23 cellular contexts compared by ENCODE assay signal in genomic region chr9:136823136-136824046, GRCh38. TPM values are rescaled to one million over a fixed set of nuclear protein-coding genes. Genes with fewer than 3 reads are reported as not detected.
A peak's percentile ranks its signal among the peaks of the same experiment; 100 is the strongest.
DNase-seq lines count a peak whose midpoint lies in the region; ATAC-seq, FAIRE-seq and TF ChIP-seq lines count a peak whose summit lies in the region.
"Had no signal": no experiment of that assay in that cellular context is flagged by ENCODE, and none has a peak within 500 bp of the region (broad histone marks: within the 10 kb centered on the region; RNA-seq: fewer than 3 reads in every experiment).

No MANE protein-coding gene starts in this region.

- no peak overlapping the region for H3K18ac ChIP-seq in H1 (ENCODE audit: extremely low read depth, low read length)

- H3K36me3 Mint-ChIP-seq in CD4-positive, alpha-beta T cell (ENCODE audit: low read depth), result peaks cover 9% of the 10 kb centered on the region

- ATAC-seq in heart left ventricle (no peak), left lobe of liver (no peak)
- ATAC-seq in CD4-positive, alpha-beta T cell (ENCODE audit: poor library complexity), result no peak
- ATAC-seq: activated CD4-positive, CD25-positive, alpha-beta regulatory T cell treated with anti-CD3 and anti-CD28 coated beads, Interleukin-2, amount 50 U/mL, for 24 hours; activated naive CD8-positive, alpha-beta T cell treated with anti-CD3 and anti-CD28 coated beads, Interleukin-2, amount 50 U/mL, for 24 hours; left lung; naive thymus-derived CD8-positive, alpha-beta T cell; stimulated activated naive B cell treated with anti-CD40 and anti-IgM and Interleukin-4, amounts not matched to agents 10 μg/mL and 1 μg/mL and 100 μg/mL, for 72 hours had no signal

- peaks cover 0 to 11% of the 10 kb centered on the region in 2 experiments; a peak in 2 of 4 replicates for H3K79me2 ChIP-seq in H1 (ENCODE audit: control insufficient read depth in 1 of 2, insufficient read depth in 2 of 2, low read length in 2 of 2)
- H3K79me2 ChIP-seq: parathyroid adenoma had no signal

- no peak overlapping the region for H2AFZ ChIP-seq in H1 (ENCODE audit: low read length)
- H2AFZ ChIP-seq: parathyroid adenoma had no signal

- no peak overlapping the region for H2BK15ac ChIP-seq in H1 (ENCODE audit: low read length)

- H3K23me2 ChIP-seq in H1 (ENCODE audit: low read depth, low read length), result peaks cover 7% of the 10 kb centered on the region

- H3K4me2 ChIP-seq in H1 (ENCODE audit: insufficient read depth in 1 of 2, low read depth in 2 of 2, low read length in 2 of 2), result no peak overlapping the region
- H3K4me2 ChIP-seq: BLaER1 treated with 17β-estradiol and CSF1 and Interleukin-3, amounts not matched to agents 10 nM and 100 nM had no signal

- peaks cover 8% of the 10 kb centered on the region for H3K4me1 Mint-ChIP-seq in CD4-positive, alpha-beta T cell (ENCODE audit: low read depth)

- peaks cover 0 to 18% (median 11%) of the 10 kb centered on the region in 12 donors for H3K4me1 ChIP-seq in heart left ventricle
- H3K4me1 ChIP-seq in H1 (replicated peaks in 1 of 4; ENCODE audit: control insufficient read depth in 3 of 4, insufficient read depth in 4 of 4, low read length in 3 of 4), result peaks cover 0 to 11% (median 5%) of the 10 kb centered on the region in 4 experiments; a peak in 4 of 7 replicates
- H3K4me1 ChIP-seq: BLaER1 treated with 17β-estradiol and CSF1 and Interleukin-3, amounts not matched to agents 10 nM and 100 nM; parathyroid adenoma; right lobe of liver had no signal

- H3K36me3 ChIP-seq in heart left ventricle, result peaks cover 0 to 51% (median 41%) of the 10 kb centered on the region in 9 donors
- H3K36me3 ChIP-seq in H1 (ENCODE audit: control insufficient read depth in 2 of 4, insufficient read depth in 4 of 4, low read length in 3 of 4), result peaks cover 8 to 23% (median 17%) of the 10 kb centered on the region in 4 experiments; a peak in 7 of 8 replicates

- peak in 3 of 5 donors; percentile 16 to 49 (median 22) for DNase-seq in heart left ventricle
- DNase-seq in cardiac septum (ENCODE audit: low spot score), result no peak
- DNase-seq in NCI-H510A (lab: John Stamatoyannopoulos, UW), result peak; percentile 76
- no peak for DNase-seq in H1 (ENCODE audit: low read depth in 1 of 2, low spot score in 2 of 2)
- DNase-seq in left lobe of liver (ENCODE audit: low spot score), result no peak
- no peak for DNase-seq in coronary artery (ENCODE audit: low spot score)
- DNase-seq in CD4-positive, alpha-beta T cell, result no peak
- DNase-seq: activated CD4-positive, alpha-beta memory T cell treated with anti-CD3 and anti-CD28 coated beads for 36 hours; activated naive CD8-positive, alpha-beta T cell treated with anti-CD3 and anti-CD28 coated beads, Interleukin-2, amount 50 U/mL, for 24 hours; effector CD4-positive, alpha-beta T cell; erythroblast; foreskin fibroblast; NCI-H2029 treated with DMSO at 0.1 percent for 48 hours; NCI-H524; stimulated activated CD4-positive, alpha-beta T cell treated with anti-CD3 and anti-CD28 coated beads, Interleukin-12 subunit alpha, Interleukin-12 subunit beta, amount 100 ng/mL, for 4 hours; stimulated activated CD4-positive, alpha-beta T cell treated with anti-CD3 and anti-CD28 coated beads, Interleukin-4, amount 100 ng/mL, for 24 hours; stimulated activated naive B cell treated with anti-CD40 and anti-IgM and Interleukin-4, amounts not matched to agents 10 μg/mL and 1 μg/mL and 100 μg/mL, for 72 hours had no signal

- H3K27ac ChIP-seq in heart left ventricle (no peak overlapping the region), H1 (ENCODE audit: low read depth, low read length) (no peak overlapping the region), coronary artery (no peak overlapping the region)
- no peak overlapping the region for H3K27ac ChIP-seq in CD4-positive, alpha-beta T cell (ENCODE audit: low read depth, low read length)
- H3K27ac ChIP-seq: BLaER1 treated with 17β-estradiol and CSF1 and Interleukin-3, amounts not matched to agents 10 nM and 100 nM; left lung; parathyroid adenoma; right lobe of liver had no signal

- FAIRE-seq in H1 (lab: Jason Lieb, UNC), result no peak

- H3K27ac Mint-ChIP-seq in CD4-positive, alpha-beta T cell, result no peak overlapping the region
- H3K27ac Mint-ChIP-seq: activated CD4-positive, alpha-beta memory T cell treated with anti-CD3 and anti-CD28 coated beads for 36 hours; activated naive CD8-positive, alpha-beta T cell treated with anti-CD3 and anti-CD28 coated beads, Interleukin-2, amount 50 U/mL, for 24 hours; naive thymus-derived CD8-positive, alpha-beta T cell; stimulated activated naive B cell treated with anti-CD40 and anti-IgM and Interleukin-4, amounts not matched to agents 10 μg/mL and 1 μg/mL and 100 μg/mL, for 72 hours had no signal

- H2BK12ac ChIP-seq in H1 (ENCODE audit: low read depth, low read length), result no peak overlapping the region

- H4K91ac ChIP-seq in H1 (replicated peaks; ENCODE audit: insufficient read length, low read length), result no peak overlapping the region

- peaks cover 12% of the 10 kb centered on the region for H3K79me1 ChIP-seq in H1 (ENCODE audit: low read depth, low read length)

- POLR2A ChIA-PET in H1 (lab: Charles Lee; ENCODE audit: partially characterized antibody), result interaction anchor here (1.5 to 10.8 kb wide), 5 partner anchors 10 to 24 kb away, joined by 5 to 96 read pairs (median 21); partner anchors contain the start of genes AJM1 and RABL6
- POLR2A ChIA-PET in CD4-positive, alpha-beta T cell (lab: Charles Lee), result no interaction called here

- H4K5ac ChIP-seq in H1 (ENCODE audit: insufficient read length, low read depth, low read length), result no peak overlapping the region

- CTCF ChIA-PET in H1 (lab: Charles Lee; ENCODE audit: partially characterized antibody), result interaction anchor here (0.6 to 17.4 kb wide), 10 partner anchors 12 to 411 kb away, joined by 3 to 131 read pairs (median 4); partner anchors contain the start of gene AJM1
- CTCF ChIA-PET in CD4-positive, alpha-beta T cell (lab: Charles Lee), result no interaction called here

- peak overlapping the region; percentile 0; the same call in 1 of the 2 replicates for H4K8ac ChIP-seq in H1 (ENCODE audit: extremely low read depth, insufficient read depth, low read length)

- TF ChIP-seq POLR2A in heart left ventricle (IDR thresholded peaks at IDR 0.05) (no peak), H1 (IDR thresholded peaks at IDR 0.05; ENCODE audit: control extremely low read depth in 1 of 2, low read depth in 2 of 2, low read length in 2 of 2) (no peak)

- TF ChIP-seq CTCF in heart left ventricle (IDR thresholded peaks at IDR 0.05) (no peak), H1 (IDR thresholded peaks at IDR 0.05; ENCODE audit: control extremely low read depth in 1 of 3, insufficient read depth in 1 of 3, low read depth in 1 of 3, low read length in 3 of 3) (no peak), coronary artery (IDR thresholded peaks at IDR 0.05) (no peak)
- TF ChIP-seq CTCF in CD4-positive, alpha-beta T cell (IDR thresholded peaks at IDR 0.05), result no peak

- H3K4ac ChIP-seq in H1 (replicated peaks; ENCODE audit: insufficient read length, low read depth, low read length), result no peak overlapping the region

- H3K4me3 ChIP-seq in heart left ventricle, result no peak overlapping the region
- H3K4me3 ChIP-seq in H1 (ENCODE audit: extremely low read depth in 1 of 4, insufficient read depth in 2 of 4, low read depth in 3 of 4, low read length in 4 of 4), result no peak overlapping the region
- H3K4me3 ChIP-seq in coronary artery, result no peak overlapping the region
- H3K4me3 ChIP-seq: BLaER1 treated with 17β-estradiol and CSF1 and Interleukin-3, amounts not matched to agents 10 nM and 100 nM; left lung; right lobe of liver had no signal

- 90 to 93% (median 90%) methylated on average over 29 to 30 of the region's 30 CpGs for WGBS in heart left ventricle, 4 donors
- WGBS in H1 (ENCODE audit: extremely low coverage in 1 of 2, insufficient coverage in 1 of 2, insufficient read length in 1 of 2, insufficient replicate concordance in 2 of 2, low coverage in 1 of 2, low lambda C conversion rate in 2 of 2, missing lambda C conversion rate in 1 of 2), 2 experiments, result 92% methylated on average over 28 of the region's 30 CpGs; no CpG with 5 or more reads in 1 of the 2 experiments

- H3K4me3 Mint-ChIP-seq in CD4-positive, alpha-beta T cell, result no peak overlapping the region
- H3K4me3 Mint-ChIP-seq: activated CD4-positive, alpha-beta memory T cell treated with anti-CD3 and anti-CD28 coated beads for 36 hours; activated naive CD8-positive, alpha-beta T cell treated with anti-CD3 and anti-CD28 coated beads, Interleukin-2, amount 50 U/mL, for 24 hours; naive thymus-derived CD8-positive, alpha-beta T cell; stimulated activated naive B cell treated with anti-CD40 and anti-IgM and Interleukin-4, amounts not matched to agents 10 μg/mL and 1 μg/mL and 100 μg/mL, for 72 hours had no signal

- no peak overlapping the region for H3K23ac ChIP-seq in H1 (ENCODE audit: insufficient read length)

- H3K27me3 ChIP-seq in heart left ventricle (no peaks in the 10 kb centered on the region), H1 (replicated peaks in 1 of 4; ENCODE audit: control insufficient read depth in 3 of 4, extremely low read depth in 1 of 4, insufficient read depth in 3 of 4, low read length in 3 of 4) (0 out of 7 replicates have a peak, but pooled peaks cover 0 to 2% (median 0%) of the 10 kb centered on the region in 4 experiments)
- no peaks in the 10 kb centered on the region for H3K27me3 ChIP-seq in CD4-positive, alpha-beta T cell (ENCODE audit: control insufficient read depth, insufficient read depth, low read length)
- H3K27me3 ChIP-seq: BLaER1 treated with 17β-estradiol and CSF1 and Interleukin-3, amounts not matched to agents 10 nM and 100 nM; right lobe of liver had no signal

- H3K14ac ChIP-seq in H1 (ENCODE audit: insufficient read length), result no peak overlapping the region

- no peak for TF ChIP-seq EP300 in H1 (IDR thresholded peaks at IDR 0.05; ENCODE audit: borderline replicate concordance in 1 of 2, low read depth in 2 of 2, low read length in 2 of 2)

- intact Hi-C loops in heart left ventricle (cut with DNase I), result no loop called here
- intact Hi-C loops in cardiac septum (cut with DNase I), result no loop called here
- intact Hi-C loops in CD4-positive, alpha-beta T cell (cut with DNase I, micrococcal nuclease), result no loop called here

- no peak overlapping the region for H3K56ac ChIP-seq in H1 (replicated peaks; ENCODE audit: insufficient read length, low read depth, low read length)

- H2BK5ac ChIP-seq in H1 (ENCODE audit: low read depth, low read length), result no peak overlapping the region

- H2BK20ac ChIP-seq in H1 (ENCODE audit: low read length), result no peak overlapping the region

- H3K27me3 Mint-ChIP-seq in CD4-positive, alpha-beta T cell, result no peaks in the 10 kb centered on the region
- H3K27me3 Mint-ChIP-seq: activated CD4-positive, alpha-beta memory T cell treated with anti-CD3 and anti-CD28 coated beads for 36 hours; activated naive CD8-positive, alpha-beta T cell treated with anti-CD3 and anti-CD28 coated beads, Interleukin-2, amount 50 U/mL, for 24 hours; naive thymus-derived CD8-positive, alpha-beta T cell; stimulated activated naive B cell treated with anti-CD40 and anti-IgM and Interleukin-4, amounts not matched to agents 10 μg/mL and 1 μg/mL and 100 μg/mL, for 72 hours had no signal

- no peak overlapping the region for H3K9ac ChIP-seq in H1 (replicated peaks in 1 of 4; ENCODE audit: extremely low read depth in 1 of 4, low read depth in 3 of 4, low read length in 3 of 4)
- H3K9ac ChIP-seq: parathyroid adenoma had no signal

- no peaks in the 10 kb centered on the region for H3K9me3 Mint-ChIP-seq in CD4-positive, alpha-beta T cell
- H3K9me3 Mint-ChIP-seq: activated CD4-positive, alpha-beta memory T cell treated with anti-CD3 and anti-CD28 coated beads for 36 hours; activated naive CD8-positive, alpha-beta T cell treated with anti-CD3 and anti-CD28 coated beads, Interleukin-2, amount 50 U/mL, for 24 hours; naive thymus-derived CD8-positive, alpha-beta T cell; stimulated activated naive B cell treated with anti-CD40 and anti-IgM and Interleukin-4, amounts not matched to agents 10 μg/mL and 1 μg/mL and 100 μg/mL, for 72 hours had no signal

- H3K9me3 ChIP-seq in heart left ventricle (no peaks in the 10 kb centered on the region), H1 (ENCODE audit: insufficient read depth in 2 of 2, low read depth in 1 of 2, low read length in 1 of 2) (no peaks in the 10 kb centered on the region)
- H3K9me3 ChIP-seq in CD4-positive, alpha-beta T cell (ENCODE audit: control insufficient read depth, low read length), result no peaks in the 10 kb centered on the region
- H3K9me3 ChIP-seq: BLaER1 treated with 17β-estradiol and CSF1 and Interleukin-3, amounts not matched to agents 10 nM and 100 nM; left lung; right lobe of liver had no signal

- no peak overlapping the region for H2BK120ac ChIP-seq in H1 (replicated peaks; ENCODE audit: low read depth, low read length)

- H4K20me1 ChIP-seq in H1 (replicated peaks in 1 of 2; ENCODE audit: control insufficient read depth in 1 of 2, insufficient read depth in 2 of 2, low read length in 2 of 2), result peaks cover 21 to 43% of the 10 kb centered on the region in 2 experiments

- H2AK5ac ChIP-seq in H1 (ENCODE audit: low read depth, low read length), result no peak overlapping the region

- TF ChIP-seq RAD21 in H1 (IDR thresholded peaks at IDR 0.05 in 1 of 2, conservative IDR thresholded peaks at IDR 0.05 in 1 of 2; ENCODE audit: low read depth in 2 of 2, low read length in 2 of 2), result no peak

RNA-seq across cellular contexts. Expression of gene RABL6, which starts 15.6 kb away (rescaled TPM):
- total RNA-seq in heart left ventricle (10 to 100 TPM; 59.4 to 82.2 (median 71.6) TPM), cardiac septum (66.4 TPM), left lobe of liver (18.4 TPM)
- polyA plus RNA-seq in heart left ventricle (10 to 100 TPM; 63.5 to 90.8 TPM), H1 (2011; rRNA removed) (70.1 and 98.6 TPM in 2 replicates)
- total RNA-seq in H1 (2021; fragmentation: NEBNext Ultra II Directional; extraction: Animal tissue kit (Norgen Biotek cat#: 25700)), result 129 and 130 TPM in 2 replicates
- 87.7 TPM for polyA plus RNA-seq in H1 (2011; cell fraction: cytosol; rRNA removed)
- polyA plus RNA-seq in H1 (2011; cell fraction: nucleus; rRNA removed), result 257 TPM
- polyA plus RNA-seq in H1 (2012, experiment 1 of 2), result 109 to 142 TPM (median 126 TPM) in 4 replicates
- polyA plus RNA-seq in H1 (2012, experiment 2 of 2), result 170 TPM
- polyA plus RNA-seq in H1 (2013, experiment 1 of 2), result 86.2 TPM
- polyA plus RNA-seq in H1 (2013, experiment 2 of 2), result 82.0 TPM
- 61.8 and 85.2 TPM in 2 replicates for polyA minus RNA-seq in H1 (2011; rRNA and poly(A)+ RNA removed)
- polyA minus RNA-seq in H1 (2011; cell fraction: cytosol; rRNA and poly(A)+ RNA removed), result 49.0 TPM
- 101 TPM for polyA minus RNA-seq in H1 (2011; cell fraction: nucleus; rRNA and poly(A)+ RNA removed)
- 10 to 100 TPM; 46.4 to 48.5 TPM for total RNA-seq in CD4-positive, alpha-beta T cell

RNA-seq across cellular contexts. Expression of gene AJM1, which starts 18.9 kb away (rescaled TPM):
- total RNA-seq in heart left ventricle, result 1 to 10 TPM; 2.6 to 7.0 (median 6.2) TPM
- polyA plus RNA-seq in heart left ventricle, result 1 to 10 TPM; 2.8 to 5.5 TPM
- 8.6 TPM for total RNA-seq in cardiac septum
- 0.86 and 0.97 TPM in 2 replicates for total RNA-seq in H1 (2021; fragmentation: NEBNext Ultra II Directional; extraction: Animal tissue kit (Norgen Biotek cat#: 25700))
- 0.12 and 0.33 TPM in 2 replicates for polyA plus RNA-seq in H1 (2011; rRNA removed)
- polyA plus RNA-seq in H1 (2011; cell fraction: cytosol; rRNA removed), result 0.45 TPM
- 2.4 TPM for polyA plus RNA-seq in H1 (2011; cell fraction: nucleus; rRNA removed)
- 0.47 to 1.1 TPM (median 0.87 TPM) in 4 replicates for polyA plus RNA-seq in H1 (2012, experiment 1 of 2)
- polyA plus RNA-seq in H1 (2012, experiment 2 of 2), result 0.31 TPM
- 0.26 TPM for polyA plus RNA-seq in H1 (2013, experiment 1 of 2)
- polyA plus RNA-seq in H1 (2013, experiment 2 of 2), result 0.26 TPM
- 0.02 and 0.03 TPM in 2 replicates for polyA minus RNA-seq in H1 (2011; rRNA and poly(A)+ RNA removed)
- polyA minus RNA-seq in H1 (2011; cell fraction: cytosol; rRNA and poly(A)+ RNA removed), result not detected
- 0.80 TPM for polyA minus RNA-seq in H1 (2011; cell fraction: nucleus; rRNA and poly(A)+ RNA removed)
- total RNA-seq in left lobe of liver, result 4.1 TPM
- 1 to 10 TPM; 1.1 to 1.2 TPM for total RNA-seq in CD4-positive, alpha-beta T cell

RNA-seq across cellular contexts. Expression of gene PHPT1, which starts 25.8 kb away (rescaled TPM):
- total RNA-seq in heart left ventricle, result 100 to 1,000 TPM; 230 to 386 (median 266) TPM
- polyA plus RNA-seq in heart left ventricle, result 100 to 1,000 TPM; 225 to 717 TPM
- total RNA-seq in cardiac septum, result 296 TPM
- 109 and 111 TPM in 2 replicates for total RNA-seq in H1 (2021; fragmentation: NEBNext Ultra II Directional; extraction: Animal tissue kit (Norgen Biotek cat#: 25700))
- 226 and 246 TPM in 2 replicates for polyA plus RNA-seq in H1 (2011; rRNA removed)
- polyA plus RNA-seq in H1 (2011; cell fraction: cytosol; rRNA removed), result 187 TPM
- polyA plus RNA-seq in H1 (2011; cell fraction: nucleus; rRNA removed), result 299 TPM
- 83.0 to 153 TPM (median 142 TPM) in 4 replicates for polyA plus RNA-seq in H1 (2012, experiment 1 of 2)
- 164 TPM for polyA plus RNA-seq in H1 (2012, experiment 2 of 2)
- 122 TPM for polyA plus RNA-seq in H1 (2013, experiment 1 of 2)
- 112 TPM for polyA plus RNA-seq in H1 (2013, experiment 2 of 2)
- 13.8 and 14.5 TPM in 2 replicates for polyA minus RNA-seq in H1 (2011; rRNA and poly(A)+ RNA removed)
- 33.1 TPM for polyA minus RNA-seq in H1 (2011; cell fraction: cytosol; rRNA and poly(A)+ RNA removed)
- polyA minus RNA-seq in H1 (2011; cell fraction: nucleus; rRNA and poly(A)+ RNA removed), result 44.8 TPM
- 58.2 TPM for total RNA-seq in left lobe of liver
- total RNA-seq in CD4-positive, alpha-beta T cell, result 10 to 100 TPM; 13.6 to 17.8 TPM

RNA-seq across cellular contexts. Expression of gene CCDC183, which starts 27.3 kb away (rescaled TPM):
- total RNA-seq in heart left ventricle (1 to 10 TPM in 7 of 9 donors, under 1 TPM in 2; 0.64 to 3.8 (median 1.4) TPM), cardiac septum (1.6 TPM), left lobe of liver (0.75 TPM)
- polyA plus RNA-seq in heart left ventricle (1 to 10 TPM in 1 of 2 donors, under 1 TPM in 1; 0.32 to 4.7 TPM), H1 (2011; rRNA removed) (0.51 and 1.1 TPM in 2 replicates)
- total RNA-seq in H1 (2021; fragmentation: NEBNext Ultra II Directional; extraction: Animal tissue kit (Norgen Biotek cat#: 25700)), result 0.78 and 1.6 TPM in 2 replicates
- polyA plus RNA-seq in H1 (2011; cell fraction: cytosol; rRNA removed), result 1.8 TPM
- polyA plus RNA-seq in H1 (2011; cell fraction: nucleus; rRNA removed), result 9.9 TPM
- polyA plus RNA-seq in H1 (2012, experiment 1 of 2), result 2.0 to 2.4 TPM (median 2.2 TPM) in 4 replicates
- polyA plus RNA-seq in H1 (2012, experiment 2 of 2), result 0.16 TPM
- polyA plus RNA-seq in H1 (2013, experiment 1 of 2), result 0.91 TPM
- polyA plus RNA-seq in H1 (2013, experiment 2 of 2), result 1.4 TPM
- 0.44 and 0.59 TPM in 2 replicates for polyA minus RNA-seq in H1 (2011; rRNA and poly(A)+ RNA removed)
- not detected for polyA minus RNA-seq in H1 (2011; cell fraction: cytosol; rRNA and poly(A)+ RNA removed)
- 1.4 TPM for polyA minus RNA-seq in H1 (2011; cell fraction: nucleus; rRNA and poly(A)+ RNA removed)
- total RNA-seq in CD4-positive, alpha-beta T cell, result 1 to 10 TPM; 3.0 to 4.6 TPM

RNA-seq across cellular contexts. Expression of gene MAMDC4, which starts 28.8 kb away (rescaled TPM):
- total RNA-seq in heart left ventricle (1 to 10 TPM; 2.9 to 8.3 (median 6.1) TPM), cardiac septum (11.0 TPM), left lobe of liver (28.6 TPM)
- polyA plus RNA-seq in heart left ventricle (10 to 100 TPM in 1 of 2 donors, 1 to 10 TPM in 1; 4.5 to 14.9 TPM), H1 (2011; rRNA removed) (3.1 and 6.6 TPM in 2 replicates)
- total RNA-seq in H1 (2021; fragmentation: NEBNext Ultra II Directional; extraction: Animal tissue kit (Norgen Biotek cat#: 25700)), result 4.5 TPM in 2 replicates
- polyA plus RNA-seq in H1 (2011; cell fraction: cytosol; rRNA removed), result 3.9 TPM
- 56.5 TPM for polyA plus RNA-seq in H1 (2011; cell fraction: nucleus; rRNA removed)
- 2.7 to 5.8 TPM (median 5.6 TPM) in 4 replicates for polyA plus RNA-seq in H1 (2012, experiment 1 of 2)
- 2.0 TPM for polyA plus RNA-seq in H1 (2012, experiment 2 of 2)
- polyA plus RNA-seq in H1 (2013, experiment 1 of 2), result 1.5 TPM
- 1.3 TPM for polyA plus RNA-seq in H1 (2013, experiment 2 of 2)
- 0.51 and 0.69 TPM in 2 replicates for polyA minus RNA-seq in H1 (2011; rRNA and poly(A)+ RNA removed)
- polyA minus RNA-seq in H1 (2011; cell fraction: cytosol; rRNA and poly(A)+ RNA removed), result 1.4 TPM
- 8.0 TPM for polyA minus RNA-seq in H1 (2011; cell fraction: nucleus; rRNA and poly(A)+ RNA removed)
- total RNA-seq in CD4-positive, alpha-beta T cell, result 1 to 10 TPM; 2.2 to 3.4 TPM

Comparison
In these comparisons a context has a peak if more than half of its experiments do, and no peak if none do; other contexts are left out.
1. DNase-seq: peak in heart left ventricle (3 of 5) and NCI-H510A (single experiment); none in cardiac septum (single experiment), H1 (0 of 2), left lobe of liver (single experiment), coronary artery (single experiment) and CD4-positive, alpha-beta T cell (0 of 10).